ENCODE assay signal across 8 cellular contexts in genomic region chr2:28869494-28870145, GRCh38. TPM values are rescaled to one million over a fixed set of nuclear protein-coding genes. Genes with fewer than 3 reads are reported as not detected.
A peak's percentile ranks its signal among the peaks of the same experiment; 100 is the strongest.
DNase-seq lines count a peak whose midpoint lies in the region; ATAC-seq, FAIRE-seq and TF ChIP-seq lines count a peak whose summit lies in the region.

No MANE protein-coding gene starts in this region.

- H3K27ac Mint-ChIP-seq in GM23338, result peak overlapping the region; percentile 98

- H3K4me1 Mint-ChIP-seq in GM23338, result peaks cover 8% of the 10 kb centered on the region

- no peaks in the 10 kb centered on the region for H3K9me1 ChIP-seq in keratinocyte (ENCODE audit: control insufficient read depth, extremely low read depth, insufficient read depth, low read length)

- H3K4me3 ChIP-seq in GM23338 (peak overlapping the region; percentile 99), MG63 (peak overlapping the region; percentile 84), ascending aorta (peak overlapping the region; percentile 85 to 89), keratinocyte (ENCODE audit: control insufficient read depth in 2 of 3, extremely low read depth in 1 of 3, insufficient read depth in 2 of 3, low read depth in 1 of 3, low read length in 3 of 3) (peak overlapping the region; percentile 70 to 100 (median 99))

- H3K9me2 ChIP-seq in GM23338 (ENCODE audit: insufficient read depth), result no peaks in the 10 kb centered on the region

- H3K4me1 ChIP-seq in GM23338 (ENCODE audit: insufficient read depth) (peaks cover 11% of the 10 kb centered on the region), ascending aorta (peaks cover 0 to 11% of the 10 kb centered on the region in 2 donors), keratinocyte (ENCODE audit: control insufficient read depth, extremely low read depth, insufficient read depth, low read length) (peaks cover 20% of the 10 kb centered on the region)

- no peaks in the 10 kb centered on the region for H3K36me3 ChIP-seq in GM23338 (ENCODE audit: insufficient read depth)
- H3K36me3 ChIP-seq in MG63, result peaks cover 9% of the 10 kb centered on the region
- H3K36me3 ChIP-seq in ascending aorta, result no peaks in the 10 kb centered on the region
- no peaks in the 10 kb centered on the region for H3K36me3 ChIP-seq in keratinocyte (ENCODE audit: control insufficient read depth in 2 of 2, extremely low read depth in 1 of 2, insufficient read depth in 2 of 2, low read length in 2 of 2)

- ATAC-seq in GM23338, result peak; percentile 17; the same call in 2 of the 3 replicates
- ATAC-seq in stimulated activated naive CD8-positive, alpha-beta T cell treated with anti-CD3 and anti-CD28 coated beads, Interleukin-15, Interleukin-2, amounts not matched to agents 100 U/mL and 50 U/mL, for 24 hours, result peak; percentile 21

- H4K20me1 ChIP-seq in GM23338 (replicated peaks; ENCODE audit: insufficient read depth), result peaks cover 3% of the 10 kb centered on the region; the same call in 1 of the 2 replicates
- H4K20me1 ChIP-seq in keratinocyte (ENCODE audit: control insufficient read depth, extremely low read depth, insufficient read depth, low read length), result no peaks in the 10 kb centered on the region

- no peaks in the 10 kb centered on the region for H3F3A ChIP-seq in GM23338 (replicated peaks; ENCODE audit: low read depth)

- no peak for TF ChIP-seq CTCF in GM23338 (conservative IDR thresholded peaks at IDR 0.05; ENCODE audit: low read depth in 2 of 2)
- TF ChIP-seq CTCF in ascending aorta (IDR thresholded peaks at IDR 0.05), result no peak
- no peak for TF ChIP-seq CTCF in keratinocyte (optimal IDR thresholded peaks at IDR 0.05 in 1 of 3, IDR thresholded peaks at IDR 0.05 in 1 of 3, conservative IDR thresholded peaks at IDR 0.05 in 1 of 3; ENCODE audit: extremely low read depth in 1 of 3, insufficient read depth in 2 of 3, low read length in 3 of 3)

- H3K4me2 ChIP-seq in GM23338, result peak overlapping the region; percentile 96
- H3K4me2 ChIP-seq in keratinocyte (ENCODE audit: control insufficient read depth, extremely low read depth, insufficient read depth, low read depth, low read length), result peak overlapping the region; percentile 96

- no peaks in the 10 kb centered on the region for H3K9me3 Mint-ChIP-seq in GM23338

- FAIRE-seq in keratinocyte (lab: Jason Lieb, UNC), result no peak

- intact Hi-C loops in ascending aorta (cut with DNase I), result loop anchor here (1.0 kb wide), 1 partner anchor 25 kb away; the partner anchor contains the start of gene WDR43

- H3K27me3 Mint-ChIP-seq in GM23338 (ENCODE audit: insufficient read depth, low read depth, poor library complexity), result peaks cover 8% of the 10 kb centered on the region

- DNase-seq in NCI-H82 (lab: John Stamatoyannopoulos, UW), result peak; percentile 77
- no peak for DNase-seq in NCI-H82 treated with DMSO at 0.1 percent for 48 hours (lab: John Stamatoyannopoulos, UW; ENCODE audit: unreplicated experiment)
- DNase-seq in GM23338 (ENCODE audit: low spot score), result peak; percentile 6
- no peak for DNase-seq in MG63
- no peak for DNase-seq in ascending aorta (ENCODE audit: low spot score in 2 of 2)
- DNase-seq in keratinocyte (ENCODE audit: low read depth, low spot score), result peak; percentile 0
- DNase-seq in stimulated activated naive CD8-positive, alpha-beta T cell treated with anti-CD3 and anti-CD28 coated beads, Interleukin-15, Interleukin-2, amounts not matched to agents 100 U/mL and 50 U/mL, for 24 hours, result no peak
- DNase-seq in HEK293T (ENCODE audit: extremely low spot score), result no peak

- H3K79me2 ChIP-seq in GM23338 (replicated peaks; ENCODE audit: insufficient read depth) (peaks cover 51% of the 10 kb centered on the region), keratinocyte (ENCODE audit: control insufficient read depth, insufficient read depth, low read length) (peaks cover 42% of the 10 kb centered on the region)

- peaks cover 5% of the 10 kb centered on the region; the same call in 2 of the 3 replicates for H3K36me3 Mint-ChIP-seq in GM23338 (ENCODE audit: low read depth)

- H3K27me3 ChIP-seq in GM23338 (ENCODE audit: insufficient read depth) (no peaks in the 10 kb centered on the region), MG63 (no peaks in the 10 kb centered on the region), ascending aorta (no peaks in the 10 kb centered on the region), keratinocyte (ENCODE audit: control insufficient read depth, extremely low read depth, insufficient read depth, low read length) (no peaks in the 10 kb centered on the region)

- dilution Hi-C loops in keratinocyte (cut with MboI; ENCODE audit: extremely low pct_ligation_motif_present, low sequenced_read_pairs), result no loop called here

- H3K4me3 Mint-ChIP-seq in GM23338, result peak overlapping the region; percentile 99

- H3K27ac ChIP-seq in GM23338 (ENCODE audit: low read depth) (peak overlapping the region; percentile 93), ascending aorta (peak overlapping the region; percentile 62 to 77), keratinocyte (ENCODE audit: control insufficient read depth, insufficient read depth, low read length) (peak overlapping the region; percentile 91)

- peak overlapping the region; percentile 95 for H2AFZ ChIP-seq in GM23338
- H2AFZ ChIP-seq in keratinocyte (ENCODE audit: control insufficient read depth, low read length), result peak overlapping the region; percentile 99

- no peaks in the 10 kb centered on the region for H3K9me3 ChIP-seq in MG63
- H3K9me3 ChIP-seq in ascending aorta, result no peaks in the 10 kb centered on the region
- H3K9me3 ChIP-seq in keratinocyte (ENCODE audit: control insufficient read depth, low read depth, low read length), result no peaks in the 10 kb centered on the region

- POLR2A ChIA-PET in HEK293T (lab: Yijun Ruan, JAX), result interaction anchor here (0.7 to 3.3 kb wide), 14 partner anchors 9 to 1379 kb away, joined by 3 to 22 read pairs (median 4); partner anchors contain the start of genes PPP1CB and WDR43

- CTCF ChIA-PET in HEK293T (lab: Yijun Ruan, JAX), result interaction anchor here (0.7 kb wide), 1 partner anchor 51 kb away, joined by 3 read pairs; no protein-coding TSS in a partner anchor

- H3K9ac ChIP-seq in keratinocyte (ENCODE audit: control insufficient read depth, extremely low read depth, insufficient read depth, low read length), result peak overlapping the region; percentile 95

TF ChIP-seq in GM23338, 12 proteins besides CTCF, POLR2A, EP300 and RAD21 (continues in another document):
- no peak for TF ChIP-seq ZNF114 (CRISPR knock-in tag; IDR thresholded peaks at IDR 0.05)

TF ChIP-seq in HEK293T, 16 proteins besides CTCF, POLR2A, EP300 and RAD21 (continues in another document):
- TF ChIP-seq BHLHE40 (IDR thresholded peaks at IDR 0.05; ENCODE audit: borderline replicate concordance), result no peak
- no peak for TF ChIP-seq CTBP1 (IDR thresholded peaks at IDR 0.05; ENCODE audit: borderline replicate concordance)
- TF ChIP-seq ARNT (IDR thresholded peaks at IDR 0.05), result no peak
- TF ChIP-seq PKNOX1 (IDR thresholded peaks at IDR 0.05), result no peak

RNA-seq across cellular contexts. Expression of gene TRMT61B, which starts 0.5 kb away (rescaled TPM):
- 34.7 and 51.9 TPM in 2 replicates for total RNA-seq in GM23338 (2014; rRNA removed; shearing (Covaris generic))
- polyA plus RNA-seq in GM23338 (2016; fragmentation: Nextera tagmentation; extraction: Ambion mirVana) (52.7 and 60.1 TPM in 2 replicates), keratinocyte (10.4 to 16.2 TPM (median 12.1 TPM) in 3 replicates)
- total RNA-seq in MG63 (2014; rRNA removed; shearing (Covaris generic); ENCODE audit: low replicate concordance), result 10.1 and 14.8 TPM in 2 replicates
- not detected for total RNA-seq in ascending aorta
- polyA plus RNA-seq in keratinocyte (2011; ENCODE audit: low read depth), result 8.1 TPM
- polyA plus RNA-seq in keratinocyte (2011; cell fraction: cytosol; rRNA removed), result 10.1 and 22.6 TPM in 2 replicates
- polyA plus RNA-seq in keratinocyte (2011; cell fraction: nucleus; rRNA removed), result 14.3 and 15.8 TPM in 2 replicates
- 11.0 and 14.0 TPM in 2 replicates for polyA plus RNA-seq in keratinocyte (2012; ENCODE audit: low replicate concordance)
- 3.4 to 8.2 TPM (median 4.7 TPM) in 3 replicates for polyA minus RNA-seq in keratinocyte
- polyA minus RNA-seq in keratinocyte (2011; cell fraction: cytosol; rRNA and poly(A)+ RNA removed), result 8.6 TPM
- polyA minus RNA-seq in keratinocyte (2011; cell fraction: nucleus; rRNA and poly(A)+ RNA removed), result 3.2 and 9.6 TPM in 2 replicates

RNA-seq across cellular contexts. Expression of gene WDR43, which starts 24.8 kb away (rescaled TPM):
- total RNA-seq in GM23338 (2014; rRNA removed; shearing (Covaris generic)), result 112 and 140 TPM in 2 replicates
- polyA plus RNA-seq in GM23338 (2016; fragmentation: Nextera tagmentation; extraction: Ambion mirVana) (101 and 103 TPM in 2 replicates), keratinocyte (86.2 to 125 TPM (median 99.9 TPM) in 3 replicates)
- total RNA-seq in MG63 (2014; rRNA removed; shearing (Covaris generic); ENCODE audit: low replicate concordance), result 114 and 141 TPM in 2 replicates
- 21.5 TPM for total RNA-seq in ascending aorta
- 80.0 TPM for polyA plus RNA-seq in keratinocyte (2011; ENCODE audit: low read depth)
- 35.8 and 94.9 TPM in 2 replicates for polyA plus RNA-seq in keratinocyte (2011; cell fraction: cytosol; rRNA removed)
- polyA plus RNA-seq in keratinocyte (2011; cell fraction: nucleus; rRNA removed), result 64.8 and 102 TPM in 2 replicates
- 34.5 and 73.9 TPM in 2 replicates for polyA plus RNA-seq in keratinocyte (2012; ENCODE audit: low replicate concordance)
- 72.7 to 341 TPM (median 138 TPM) in 3 replicates for polyA minus RNA-seq in keratinocyte
- polyA minus RNA-seq in keratinocyte (2011; cell fraction: cytosol; rRNA and poly(A)+ RNA removed), result 64.5 TPM
- polyA minus RNA-seq in keratinocyte (2011; cell fraction: nucleus; rRNA and poly(A)+ RNA removed), result 64.6 and 178 TPM in 2 replicates

RNA-seq across cellular contexts. Expression of gene SPDYA, which starts 59.0 kb away (rescaled TPM):
- 0.12 and 0.42 TPM in 2 replicates for total RNA-seq in GM23338 (2014; rRNA removed; shearing (Covaris generic))
- polyA plus RNA-seq in GM23338 (2016; fragmentation: Nextera tagmentation; extraction: Ambion mirVana) (2.8 and 4.0 TPM in 2 replicates), keratinocyte (0.15 to 0.37 TPM (median 0.22 TPM) in 3 replicates)
- not detected in 2 replicates for total RNA-seq in MG63 (2014; rRNA removed; shearing (Covaris generic); ENCODE audit: low replicate concordance)
- total RNA-seq in ascending aorta, result 0.32 TPM
- polyA plus RNA-seq in keratinocyte (2011; ENCODE audit: low read depth), result 7.3 TPM
- 0.04 and 0.15 TPM in 2 replicates for polyA plus RNA-seq in keratinocyte (2011; cell fraction: cytosol; rRNA removed)
- polyA plus RNA-seq in keratinocyte (2011; cell fraction: nucleus; rRNA removed), result 0.77 and 1.3 TPM in 2 replicates
- polyA plus RNA-seq in keratinocyte (2012; ENCODE audit: low replicate concordance), result 3.2 TPM in 1 of 2 replicates, not detected in the other
- polyA minus RNA-seq in keratinocyte, result 0.35 TPM in 1 of 3 replicates, not detected in the others
- not detected for polyA minus RNA-seq in keratinocyte (2011; cell fraction: cytosol; rRNA and poly(A)+ RNA removed)
- polyA minus RNA-seq in keratinocyte (2011; cell fraction: nucleus; rRNA and poly(A)+ RNA removed), result 1.4 and 5.7 TPM in 2 replicates

Comparison
In these comparisons a context has a peak if more than half of its experiments do, and no peak if none do; other contexts are left out.
1. DNase-seq: peak in NCI-H82 (single experiment), GM23338 (single experiment) and keratinocyte (single experiment); none in NCI-H82 treated with DMSO at 0.1 percent for 48 hours (single experiment), MG63 (single experiment), ascending aorta (0 of 2), stimulated activated naive CD8-positive, alpha-beta T cell treated with anti-CD3 and anti-CD28 coated beads, Interleukin-15, Interleukin-2, amounts not matched to agents 100 U/mL and 50 U/mL, for 24 hours (single experiment) and HEK293T (single experiment).
2. Peak in every context shown above with its lines, with median percentiles within 50 percentile points of each other: H3K27ac ChIP-seq and H3K4me3 ChIP-seq.